24 cellular contexts compared by ENCODE assay signal in the genomic region with DNA sequence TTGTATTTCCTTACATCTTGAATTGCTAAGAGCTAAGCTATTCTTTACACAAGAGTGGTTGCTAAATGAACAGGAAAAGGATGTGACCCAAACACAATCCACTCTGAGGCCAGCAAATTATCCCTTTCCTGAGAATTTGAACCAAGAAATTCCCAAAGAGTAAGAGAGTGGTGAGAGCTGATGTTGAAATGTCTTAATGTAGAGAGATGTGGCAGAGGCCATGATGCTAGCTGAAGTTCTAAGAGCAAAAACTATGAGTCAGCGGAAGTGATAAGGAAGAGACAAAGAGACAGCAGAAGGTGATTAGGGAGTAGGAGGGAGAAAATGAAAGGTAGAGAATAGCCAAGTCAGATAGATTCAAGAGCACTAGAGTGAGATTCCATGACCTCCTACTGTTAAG.
DNase-seq lines count a peak whose midpoint lies in the region; ATAC-seq, FAIRE-seq and TF ChIP-seq lines count a peak whose summit lies in the region.
"Had no signal": no experiment of that assay in that cellular context is flagged by ENCODE, and none has a peak within 500 bp of the region (broad histone marks: within the 10 kb centered on the region; RNA-seq: fewer than 3 reads in every experiment).

No MANE protein-coding gene starts in this region.

- no peaks in the 10 kb centered on the region for H3K36me3 Mint-ChIP-seq in activated CD4-positive, alpha-beta T cell treated with anti-CD3 and anti-CD28 coated beads, Interleukin-2, amount 10 ng/mL, durations not matched to agents 7 days and 5 days (ENCODE audit: low read depth)
- H3K36me3 Mint-ChIP-seq: naive B cell, WTC11 had no signal

- CTCF ChIA-PET in K562 (lab: Yijun Ruan, JAX; ENCODE audit: low intra/inter-chr PET ratio) = no interaction called here
- CTCF ChIA-PET in mammary epithelial cell (lab: Charles Lee; ENCODE audit: low non-redundant PET) = no interaction called here
- CTCF ChIA-PET in activated CD4-positive, alpha-beta T cell treated with anti-CD3 and anti-CD28 coated beads, Interleukin-2, amount 10 ng/mL, durations not matched to agents 7 days and 5 days (lab: Charles Lee) = interaction anchor here (1.2 to 1.3 kb wide), 2 partner anchors 10 kb away, joined by 3 to 4 read pairs; no protein-coding TSS in a partner anchor

- no peak overlapping the region for H3K9ac ChIP-seq in K562 (ENCODE audit: insufficient read depth in 1 of 2, low read depth in 2 of 2, low read length in 2 of 2)
- H3K9ac ChIP-seq in mammary epithelial cell (ENCODE audit: insufficient read depth, low read length) = no peak overlapping the region

- no peak for TF ChIP-seq RAD21 in K562 (CRISPR knock-in tag; conservative IDR thresholded peaks at IDR 0.05 in 1 of 2, IDR thresholded peaks at IDR 0.05 in 1 of 2)

- H3K4me3 Mint-ChIP-seq in activated CD4-positive, alpha-beta T cell treated with anti-CD3 and anti-CD28 coated beads, Interleukin-2, amount 10 ng/mL, durations not matched to agents 7 days and 5 days = no peak overlapping the region
- H3K4me3 Mint-ChIP-seq: activated naive CD4-positive, alpha-beta T cell treated with anti-CD3 and anti-CD28 coated beads for 36 hours; activated T-cell treated with anti-CD3 and anti-CD28 coated beads, Interleukin-2, amount 50 U/mL, for 24 hours; central memory CD8-positive, alpha-beta T cell; effector memory CD8-positive, alpha-beta T cell; naive B cell; T-helper 17 cell; WTC11 had no signal

- H3K27me3 ChIP-seq in K562 (ENCODE audit: control insufficient read depth in 2 of 2, insufficient read depth in 2 of 2, low read length in 2 of 2) (no peaks in the 10 kb centered on the region), mammary epithelial cell (ENCODE audit: insufficient read depth, low read length) (no peaks in the 10 kb centered on the region)
- H3K27me3 ChIP-seq: ovary, right lobe of liver had no signal

- H3K27me3 Mint-ChIP-seq in activated CD4-positive, alpha-beta T cell treated with anti-CD3 and anti-CD28 coated beads, Interleukin-2, amount 10 ng/mL, durations not matched to agents 7 days and 5 days = no peaks in the 10 kb centered on the region
- H3K27me3 Mint-ChIP-seq: activated T-cell treated with anti-CD3 and anti-CD28 coated beads, Interleukin-2, amount 50 U/mL, for 24 hours; central memory CD8-positive, alpha-beta T cell; effector memory CD8-positive, alpha-beta T cell; naive B cell; T-helper 17 cell had no signal

- no peaks in the 10 kb centered on the region for H3K9me3 ChIP-seq in K562 (replicated peaks; ENCODE audit: control insufficient read depth, insufficient read depth, low read depth, low read length)
- H3K9me3 ChIP-seq in mammary epithelial cell (replicated peaks; ENCODE audit: insufficient read depth, low read length) = no peaks in the 10 kb centered on the region
- H3K9me3 ChIP-seq: Caco-2, ovary, right lobe of liver had no signal

- dilution Hi-C loops in mammary epithelial cell (cut with HindIII; ENCODE audit: low sequenced_read_pairs) = no loop called here

- H3K4me3 ChIP-seq in K562 = no peak overlapping the region
- H3K4me3 ChIP-seq in mammary epithelial cell (replicated peaks in 1 of 3; ENCODE audit: insufficient read depth in 1 of 3, low read depth in 2 of 3, low read length in 3 of 3) = no peak overlapping the region
- H3K4me3 ChIP-seq: ovary, right lobe of liver had no signal

- intact Hi-C loops in K562 (cut with micrococcal nuclease) = no loop called here
- intact Hi-C loops in mammary epithelial cell (cut with micrococcal nuclease) = no loop called here

- H2AFZ ChIP-seq in K562 (ENCODE audit: low read depth, low read length) (no peak overlapping the region), mammary epithelial cell (ENCODE audit: low read depth, low read length) (no peak overlapping the region)

- no peak for TF ChIP-seq EP300 in K562 (IDR thresholded peaks at IDR 0.05; ENCODE audit: low read length)

- peak; percentile 21 for DNase-seq in A172 (ENCODE audit: low spot score)
- peak; percentile 7 for DNase-seq in NCI-H2227 (lab: John Stamatoyannopoulos, UW; ENCODE audit: unreplicated experiment)
- peak in 1 of 4 experiments; percentile 1 for DNase-seq in K562 (ENCODE audit: extremely low read depth in 1 of 4, low spot score in 3 of 4)
- peak; percentile 57 for DNase-seq in iris pigment epithelial cell (ENCODE audit: low read depth)
- no peak for DNase-seq in mammary epithelial cell
- no peak for DNase-seq in HuH-7 (ENCODE audit: low spot score)
- no peak for DNase-seq in SKM-1 (lab: John Stamatoyannopoulos, UW; ENCODE audit: unreplicated experiment)
- no peak for DNase-seq in activated CD4-positive, alpha-beta T cell treated with anti-CD3 and anti-CD28 coated beads, Interleukin-2, amount 10 ng/mL, durations not matched to agents 7 days and 5 days
- DNase-seq: activated CD4-positive, alpha-beta T cell treated with anti-CD3 and anti-CD28 coated beads, Interleukin-2, amount 50 U/mL, for 48 hours; activated naive CD4-positive, alpha-beta T cell treated with anti-CD3 and anti-CD28 coated beads for 36 hours; activated T-cell treated with anti-CD3 and anti-CD28 coated beads, Interleukin-2, amount 50 U/mL, for 24 hours; anterior cingulate cortex; Caco-2; effector memory CD8-positive, alpha-beta T cell; kidney; naive B cell; NCI-H1436; NCI-H748 treated with DMSO at 0.1 percent for 48 hours; ovary; right lobe of liver; T-helper 17 cell had no signal

- peaks cover 0 to 2% of the 10 kb centered on the region in 2 experiments; a peak in 1 of 5 replicates for H3K4me1 ChIP-seq in K562 (replicated peaks in 1 of 2; ENCODE audit: control insufficient read depth in 2 of 2, insufficient read depth in 2 of 2, low read length in 2 of 2)
- no peaks in the 10 kb centered on the region for H3K4me1 ChIP-seq in mammary epithelial cell (ENCODE audit: insufficient read depth, low read length)
- H3K4me1 ChIP-seq: right lobe of liver had no signal

- H3K36me3 ChIP-seq in K562 (ENCODE audit: control insufficient read depth, insufficient read depth, low read length) (no peaks in the 10 kb centered on the region), mammary epithelial cell (ENCODE audit: insufficient read depth, low read length) (no peaks in the 10 kb centered on the region)
- H3K36me3 ChIP-seq: ovary, right lobe of liver had no signal

- in situ Hi-C loops in K562 (cut with MboI) = no loop called here
- in situ Hi-C loops in mammary epithelial cell (cut with MboI; ENCODE audit: low sequenced_read_pairs in 2 of 2) = no loop called here

- no peak for ATAC-seq in K562
- ATAC-seq: effector memory CD8-positive, alpha-beta T cell; T-helper 17 cell; WTC11 had no signal

- H3K9me3 Mint-ChIP-seq in activated CD4-positive, alpha-beta T cell treated with anti-CD3 and anti-CD28 coated beads, Interleukin-2, amount 10 ng/mL, durations not matched to agents 7 days and 5 days = peaks cover 4% of the 10 kb centered on the region
- H3K9me3 Mint-ChIP-seq: activated naive CD4-positive, alpha-beta T cell treated with anti-CD3 and anti-CD28 coated beads for 36 hours; activated T-cell treated with anti-CD3 and anti-CD28 coated beads, Interleukin-2, amount 50 U/mL, for 24 hours; central memory CD8-positive, alpha-beta T cell; effector memory CD8-positive, alpha-beta T cell had no signal

- H3K4me2 ChIP-seq in K562 (ENCODE audit: insufficient read depth, low read length) (no peak overlapping the region), mammary epithelial cell (ENCODE audit: insufficient read depth, low read depth, low read length) (no peak overlapping the region)

- TF ChIP-seq CTCF in K562 (IDR thresholded peaks at IDR 0.05 in 2 of 3, conservative IDR thresholded peaks at IDR 0.05 in 1 of 3; ENCODE audit: insufficient read depth in 2 of 3, low read depth in 1 of 3, low read length in 3 of 3) = no peak
- no peak for TF ChIP-seq CTCF in mammary epithelial cell (conservative IDR thresholded peaks at IDR 0.05 in 1 of 2, IDR thresholded peaks at IDR 0.05 in 1 of 2; ENCODE audit: extremely low read depth in 1 of 2, insufficient read depth in 1 of 2, low read depth in 1 of 2, low read length in 2 of 2)

- H4K20me1 ChIP-seq in K562 (replicated peaks; ENCODE audit: control insufficient read depth, insufficient read depth, low read length) (no peaks in the 10 kb centered on the region), mammary epithelial cell (ENCODE audit: insufficient read depth, low read length) (no peaks in the 10 kb centered on the region)

- no peak for TF ChIP-seq POLR2A in K562 (conservative IDR thresholded peaks at IDR 0.05)

- H3K79me2 ChIP-seq in K562 (ENCODE audit: control insufficient read depth, insufficient read depth, low read length) (no peaks in the 10 kb centered on the region), mammary epithelial cell (ENCODE audit: insufficient read depth, low read length) (no peaks in the 10 kb centered on the region)

- FAIRE-seq in K562 (lab: Jason Lieb, UNC) = no peak
- FAIRE-seq: kidney had no signal

- H3K27ac Mint-ChIP-seq in activated CD4-positive, alpha-beta T cell treated with anti-CD3 and anti-CD28 coated beads, Interleukin-2, amount 10 ng/mL, durations not matched to agents 7 days and 5 days = no peak overlapping the region
- H3K27ac Mint-ChIP-seq: activated naive CD4-positive, alpha-beta T cell treated with anti-CD3 and anti-CD28 coated beads for 36 hours; activated T-cell treated with anti-CD3 and anti-CD28 coated beads, Interleukin-2, amount 50 U/mL, for 24 hours; effector memory CD8-positive, alpha-beta T cell; naive B cell; T-helper 17 cell; WTC11 had no signal

- H3K27ac ChIP-seq in K562 (ENCODE audit: extremely low read depth, low read depth, low read length) (no peak overlapping the region), mammary epithelial cell (ENCODE audit: insufficient read depth, low read depth, low read length) (no peak overlapping the region)
- H3K27ac ChIP-seq: 22Rv1, ovary, right lobe of liver had no signal

- no peaks in the 10 kb centered on the region for H3K9me1 ChIP-seq in K562 (ENCODE audit: control insufficient read depth, insufficient read depth, low read length)

- peaks cover 6% of the 10 kb centered on the region for H3K4me1 Mint-ChIP-seq in activated CD4-positive, alpha-beta T cell treated with anti-CD3 and anti-CD28 coated beads, Interleukin-2, amount 10 ng/mL, durations not matched to agents 7 days and 5 days
- H3K4me1 Mint-ChIP-seq: naive B cell had no signal

- POLR2A ChIA-PET in K562 (lab: Yijun Ruan, JAX) = interaction anchor here (0.5 to 0.6 kb wide), 2 partner anchors 23 to 24 kb away, joined by 3 read pairs; no protein-coding TSS in a partner anchor
- POLR2A ChIA-PET in activated CD4-positive, alpha-beta T cell treated with anti-CD3 and anti-CD28 coated beads, Interleukin-2, amount 10 ng/mL, durations not matched to agents 7 days and 5 days (lab: Charles Lee) = no interaction called here

- BruUV-seq in K562 (replicated peaks; lab: Mats Ljungman, UMichigan) = no TSS peak
- no TSS peak for BruUV-seq in mammary epithelial cell (replicated peaks; lab: Mats Ljungman, UMichigan)

- 0% methylated on average over 1 of the region's 1 CpG for WGBS in K562 (ENCODE audit: insufficient coverage, low coverage, missing lambda C conversion rate)
- 100% methylated on average over 1 of the region's 1 CpG for WGBS in mammary epithelial cell (ENCODE audit: low coverage, missing lambda C conversion rate)

Comparison
In these comparisons a context has a peak if more than half of its experiments do, and no peak if none do; other contexts are left out.
1. DNase-seq: peak in A172 (single experiment), NCI-H2227 (single experiment) and iris pigment epithelial cell (single experiment); none in mammary epithelial cell (single experiment), HuH-7 (single experiment), SKM-1 (single experiment) and activated CD4-positive, alpha-beta T cell treated with anti-CD3 and anti-CD28 coated beads, Interleukin-2, amount 10 ng/mL, durations not matched to agents 7 days and 5 days (single experiment).